8 cellular contexts compared by ENCODE assay signal in the genomic region with DNA sequence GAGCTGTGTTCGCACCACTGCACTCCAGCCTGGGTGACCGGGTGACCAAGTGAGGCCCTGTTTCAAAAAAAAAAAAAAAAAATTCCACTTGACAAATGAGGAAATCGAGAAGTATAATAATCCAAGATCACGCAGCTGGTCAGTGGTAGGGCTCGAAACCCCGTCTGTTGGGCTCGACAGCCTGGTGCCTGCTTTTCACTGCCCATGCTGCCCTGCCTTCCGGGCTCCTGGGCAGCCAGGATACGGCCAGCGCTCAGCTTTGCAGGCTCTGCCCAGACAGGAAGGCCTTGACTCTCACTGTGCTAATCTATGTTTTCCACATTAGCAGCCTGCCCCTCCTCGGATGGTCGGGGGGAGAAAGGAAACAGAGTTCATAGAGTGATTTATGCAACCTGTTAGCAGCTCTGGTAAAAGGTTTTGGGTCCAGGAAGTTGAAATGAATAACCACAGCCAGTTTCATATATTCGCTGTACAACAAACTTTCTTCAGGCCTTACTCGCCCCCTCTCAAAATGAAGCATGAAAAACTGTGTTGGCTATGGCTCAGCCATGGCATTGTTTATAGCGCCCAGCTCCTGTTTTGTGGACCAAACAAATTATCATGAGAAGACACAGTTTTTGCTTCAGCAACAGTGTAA.
DNase-seq lines count a peak whose midpoint lies in the region; ATAC-seq, FAIRE-seq and TF ChIP-seq lines count a peak whose summit lies in the region.

No MANE protein-coding gene starts in this region.

- H3K27ac ChIP-seq in muscle layer of duodenum (ENCODE audit: low read length) = peak overlapping the region; percentile 50

- POLR2A ChIA-PET in WTC11 (lab: Charles Lee) = interaction anchor here (0.6 kb wide), 1 partner anchor 25 kb away, joined by 4 read pairs; no protein-coding TSS in a partner anchor

- no peak overlapping the region for H3K4me3 Mint-ChIP-seq in WTC11

- peak; percentile 47 for DNase-seq in GM12892 (ENCODE audit: insufficient read length)
- no peak for DNase-seq in WTC11 (ENCODE audit: low spot score)
- no peak for DNase-seq in G401 (ENCODE audit: low spot score)

- H3K4me3 ChIP-seq in muscle layer of duodenum (ENCODE audit: low read depth in 1 of 2, low read length in 2 of 2) = no peak overlapping the region

- no peaks in the 10 kb centered on the region; the same call in 1 of the 2 replicates for H3K9me3 Mint-ChIP-seq in WTC11

- TF ChIP-seq POLR2A in GM12892 (IDR thresholded peaks at IDR 0.05; ENCODE audit: low read depth, low read length) = no peak

- peaks cover 5% of the 10 kb centered on the region for H3K4me1 Mint-ChIP-seq in WTC11

- H3K9me3 ChIP-seq in muscle layer of duodenum (ENCODE audit: control insufficient read depth in 1 of 2, low read length in 2 of 2) = no peaks in the 10 kb centered on the region

- in situ Hi-C loops in G401 (cut with HindIII; ENCODE audit: low sequenced_read_pairs) = no loop called here

- H3K4me1 ChIP-seq in muscle layer of duodenum (ENCODE audit: control insufficient read depth in 1 of 2, insufficient read depth in 2 of 2, low read length in 2 of 2) = peaks cover 15 to 31% of the 10 kb centered on the region in 2 donors

- peak; percentile 36 for ATAC-seq in HG02623 (IDR thresholded peaks at IDR 0.05; ENCODE audit: unreplicated experiment)
- no peak for ATAC-seq in WTC11
- no peak for ATAC-seq in GM19455 (IDR thresholded peaks at IDR 0.05; ENCODE audit: unreplicated experiment)
- no peak for ATAC-seq in HG02571 (IDR thresholded peaks at IDR 0.05; ENCODE audit: unreplicated experiment)
- ATAC-seq in GM19324 (IDR thresholded peaks at IDR 0.05; ENCODE audit: low FRiP score, unreplicated experiment) = no peak

- H3K27ac Mint-ChIP-seq in WTC11 = no peak overlapping the region; the same call in 1 of the 2 replicates

- no peaks in the 10 kb centered on the region for H3K36me3 Mint-ChIP-seq in WTC11

- no peaks in the 10 kb centered on the region for H3K27me3 ChIP-seq in muscle layer of duodenum (ENCODE audit: low read depth, low read length)

- H3K36me3 ChIP-seq in muscle layer of duodenum (ENCODE audit: control insufficient read depth in 1 of 2, insufficient read depth in 2 of 2, low read length in 2 of 2) = no peaks in the 10 kb centered on the region

- no peaks in the 10 kb centered on the region for H3K27me3 Mint-ChIP-seq in WTC11 (ENCODE audit: low read depth)

- CTCF ChIA-PET in WTC11 (lab: Charles Lee) = no interaction called here

- FAIRE-seq in GM12892 (lab: Jason Lieb, UNC) = peak; percentile 44

- no peak for TF ChIP-seq CTCF in WTC11 (IDR thresholded peaks at IDR 0.05)

TF ChIP-seq in WTC11, 78 proteins besides CTCF, POLR2A, EP300 and RAD21:
- TF ChIP-seq, protein P1, sequence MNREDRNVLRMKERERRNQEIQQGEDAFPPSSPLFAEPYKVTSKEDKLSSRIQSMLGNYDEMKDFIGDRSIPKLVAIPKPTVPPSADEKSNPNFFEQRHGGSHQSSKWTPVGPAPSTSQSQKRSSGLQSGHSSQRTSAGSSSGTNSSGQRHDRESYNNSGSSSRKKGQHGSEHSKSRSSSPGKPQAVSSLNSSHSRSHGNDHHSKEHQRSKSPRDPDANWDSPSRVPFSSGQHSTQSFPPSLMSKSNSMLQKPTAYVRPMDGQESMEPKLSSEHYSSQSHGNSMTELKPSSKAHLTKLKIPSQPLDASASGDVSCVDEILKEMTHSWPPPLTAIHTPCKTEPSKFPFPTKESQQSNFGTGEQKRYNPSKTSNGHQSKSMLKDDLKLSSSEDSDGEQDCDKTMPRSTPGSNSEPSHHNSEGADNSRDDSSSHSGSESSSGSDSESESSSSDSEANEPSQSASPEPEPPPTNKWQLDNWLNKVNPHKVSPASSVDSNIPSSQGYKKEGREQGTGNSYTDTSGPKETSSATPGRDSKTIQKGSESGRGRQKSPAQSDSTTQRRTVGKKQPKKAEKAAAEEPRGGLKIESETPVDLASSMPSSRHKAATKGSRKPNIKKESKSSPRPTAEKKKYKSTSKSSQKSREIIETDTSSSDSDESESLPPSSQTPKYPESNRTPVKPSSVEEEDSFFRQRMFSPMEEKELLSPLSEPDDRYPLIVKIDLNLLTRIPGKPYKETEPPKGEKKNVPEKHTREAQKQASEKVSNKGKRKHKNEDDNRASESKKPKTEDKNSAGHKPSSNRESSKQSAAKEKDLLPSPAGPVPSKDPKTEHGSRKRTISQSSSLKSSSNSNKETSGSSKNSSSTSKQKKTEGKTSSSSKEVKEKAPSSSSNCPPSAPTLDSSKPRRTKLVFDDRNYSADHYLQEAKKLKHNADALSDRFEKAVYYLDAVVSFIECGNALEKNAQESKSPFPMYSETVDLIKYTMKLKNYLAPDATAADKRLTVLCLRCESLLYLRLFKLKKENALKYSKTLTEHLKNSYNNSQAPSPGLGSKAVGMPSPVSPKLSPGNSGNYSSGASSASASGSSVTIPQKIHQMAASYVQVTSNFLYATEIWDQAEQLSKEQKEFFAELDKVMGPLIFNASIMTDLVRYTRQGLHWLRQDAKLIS (CRISPR knock-in tag; IDR thresholded peaks at IDR 0.05; ENCODE audit: borderline replicate concordance) = no peak
- TF ChIP-seq, protein P2, sequence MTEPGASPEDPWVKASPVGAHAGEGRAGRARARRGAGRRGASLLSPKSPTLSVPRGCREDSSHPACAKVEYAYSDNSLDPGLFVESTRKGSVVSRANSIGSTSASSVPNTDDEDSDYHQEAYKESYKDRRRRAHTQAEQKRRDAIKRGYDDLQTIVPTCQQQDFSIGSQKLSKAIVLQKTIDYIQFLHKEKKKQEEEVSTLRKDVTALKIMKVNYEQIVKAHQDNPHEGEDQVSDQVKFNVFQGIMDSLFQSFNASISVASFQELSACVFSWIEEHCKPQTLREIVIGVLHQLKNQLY (CRISPR knock-in tag; IDR thresholded peaks at IDR 0.05) = no peak
- no peak for TF ChIP-seq HMGA2 (CRISPR knock-in tag; IDR thresholded peaks at IDR 0.05)
- TF ChIP-seq, protein P3, sequence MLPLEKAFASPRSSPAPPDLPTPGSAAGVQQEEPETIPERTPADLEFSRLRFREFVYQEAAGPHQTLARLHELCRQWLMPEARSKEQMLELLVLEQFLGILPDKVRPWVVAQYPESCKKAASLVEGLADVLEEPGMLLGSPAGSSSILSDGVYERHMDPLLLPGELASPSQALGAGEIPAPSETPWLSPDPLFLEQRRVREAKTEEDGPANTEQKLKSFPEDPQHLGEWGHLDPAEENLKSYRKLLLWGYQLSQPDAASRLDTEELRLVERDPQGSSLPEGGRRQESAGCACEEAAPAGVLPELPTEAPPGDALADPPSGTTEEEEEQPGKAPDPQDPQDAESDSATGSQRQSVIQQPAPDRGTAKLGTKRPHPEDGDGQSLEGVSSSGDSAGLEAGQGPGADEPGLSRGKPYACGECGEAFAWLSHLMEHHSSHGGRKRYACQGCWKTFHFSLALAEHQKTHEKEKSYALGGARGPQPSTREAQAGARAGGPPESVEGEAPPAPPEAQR (CRISPR knock-in tag; IDR thresholded peaks at IDR 0.05) = no peak
- TF ChIP-seq GABPB1 (CRISPR knock-in tag; IDR thresholded peaks at IDR 0.05) = peak; percentile 82
- TF ChIP-seq CBFB (CRISPR knock-in tag; IDR thresholded peaks at IDR 0.05; ENCODE audit: low read depth) = no peak
- TF ChIP-seq NR2C2 (CRISPR knock-in tag; IDR thresholded peaks at IDR 0.05) = no peak
- TF ChIP-seq, protein P4, sequence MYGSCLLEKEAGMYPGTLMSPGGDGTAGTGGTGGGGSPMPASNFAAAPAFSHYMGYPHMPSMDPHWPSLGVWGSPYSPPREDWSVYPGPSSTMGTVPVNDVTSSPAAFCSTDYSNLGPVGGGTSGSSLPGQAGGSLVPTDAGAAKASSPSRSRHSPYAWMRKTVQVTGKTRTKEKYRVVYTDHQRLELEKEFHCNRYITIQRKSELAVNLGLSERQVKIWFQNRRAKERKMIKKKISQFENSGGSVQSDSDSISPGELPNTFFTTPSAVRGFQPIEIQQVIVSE (CRISPR knock-in tag; IDR thresholded peaks at IDR 0.05; ENCODE audit: borderline replicate concordance) = no peak
